15 cellular contexts compared by ENCODE assay signal in the genomic region with DNA sequence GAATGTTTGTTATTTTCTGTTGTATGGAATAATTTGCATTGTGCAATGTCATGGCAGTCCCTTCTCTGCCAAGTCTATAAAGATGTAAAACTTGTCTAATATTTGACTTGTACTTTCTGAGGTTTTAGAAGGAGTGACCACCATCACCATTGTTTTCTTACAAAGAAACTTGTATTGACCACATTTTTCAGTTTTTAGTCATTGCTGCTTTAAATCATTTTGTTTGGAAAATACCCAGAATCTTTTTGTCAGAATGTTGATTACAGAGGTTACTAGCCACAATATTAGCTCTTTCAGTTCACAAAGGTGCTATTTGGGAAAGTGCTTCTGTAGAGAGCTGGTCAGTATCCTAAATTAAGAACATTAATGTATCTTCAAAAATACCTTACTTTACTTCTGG.
DNase-seq lines count a peak whose midpoint lies in the region; ATAC-seq and TF ChIP-seq lines count a peak whose summit lies in the region.
"Had no signal": no experiment of that assay in that cellular context is flagged by ENCODE, and none has a peak within 500 bp of the region (broad histone marks: within the 10 kb centered on the region; RNA-seq: fewer than 3 reads in every experiment).

No MANE protein-coding gene starts in this region.

- intact Hi-C loops in tibial artery (cut with DNase I; ENCODE audit: low total_unique reads) = no loop called here
- intact Hi-C loops in sciatic nerve (cut with DNase I) = no loop called here
- intact Hi-C loops in thyroid gland (cut with DNase I) = no loop called here

- H3K36me3 ChIP-seq in tibial artery = no peaks in the 10 kb centered on the region
- H3K36me3 ChIP-seq in thyroid gland = no peaks in the 10 kb centered on the region
- H3K36me3 ChIP-seq: gastrocnemius medialis, upper lobe of right lung had no signal

- no peak for TF ChIP-seq POLR2A in thyroid gland (IDR thresholded peaks at IDR 0.05)

- H3K9me3 ChIP-seq in tibial artery (no peaks in the 10 kb centered on the region), thyroid gland (no peaks in the 10 kb centered on the region)
- H3K9me3 ChIP-seq: gastrocnemius medialis, upper lobe of right lung had no signal

- H3K27me3 ChIP-seq in tibial artery = no peaks in the 10 kb centered on the region
- no peaks in the 10 kb centered on the region for H3K27me3 ChIP-seq in thyroid gland
- H3K27me3 ChIP-seq: gastrocnemius medialis, upper lobe of right lung had no signal

- TF ChIP-seq CTCF in tibial artery (IDR thresholded peaks at IDR 0.05) = no peak
- TF ChIP-seq CTCF in thyroid gland (IDR thresholded peaks at IDR 0.05) = no peak

- no peak overlapping the region for H3K4me3 ChIP-seq in tibial artery
- H3K4me3 ChIP-seq in thyroid gland (replicated peaks in 1 of 3) = no peak overlapping the region
- H3K4me3 ChIP-seq: gastrocnemius medialis, GM23248, upper lobe of right lung had no signal

- peak; percentile 79 for ATAC-seq in GM18508 (IDR thresholded peaks at IDR 0.05; ENCODE audit: insufficient read depth, unreplicated experiment)
- peak; percentile 57 for ATAC-seq in GM21367 (IDR thresholded peaks at IDR 0.05; ENCODE audit: unreplicated experiment)
- ATAC-seq in HG02943 (IDR thresholded peaks at IDR 0.05; ENCODE audit: low read depth, unreplicated experiment) = peak; percentile 67
- peak; percentile 84 for ATAC-seq in HG03558 (IDR thresholded peaks at IDR 0.05; ENCODE audit: extremely low read depth, unreplicated experiment)
- no peak for ATAC-seq in sciatic nerve
- ATAC-seq: gastrocnemius medialis, upper lobe of right lung had no signal

- DNase-seq in tibial artery = no peak
- no peak for DNase-seq in RPMI8226
- no peak for DNase-seq in sciatic nerve (ENCODE audit: low spot score)
- DNase-seq in thyroid gland = no peak
- DNase-seq: activated naive CD8-positive, alpha-beta T cell treated with anti-CD3 and anti-CD28 coated beads, Interleukin-2, amount 10 ng/mL, durations not matched to agents 7 days and 5 days; gastrocnemius medialis; GM23248; KBM-7; NCI-H2029; T-helper 9 cell; upper lobe of right lung had no signal

- H3K27ac ChIP-seq in tibial artery (no peak overlapping the region), thyroid gland (no peak overlapping the region)
- H3K27ac ChIP-seq: gastrocnemius medialis, GM23248, upper lobe of right lung had no signal

- H3K4me1 ChIP-seq in tibial artery (no peaks in the 10 kb centered on the region), thyroid gland (no peaks in the 10 kb centered on the region)
- H3K4me1 ChIP-seq: gastrocnemius medialis, upper lobe of right lung had no signal
